Comparison of ENCODE assay signal across 10 cellular contexts in genomic region chr1:179591592-179592580, GRCh38. TPM values are rescaled to one million over a fixed set of nuclear protein-coding genes. Genes with fewer than 3 reads are reported as not detected.
DNase-seq lines count a peak whose midpoint lies in the region; ATAC-seq and TF ChIP-seq lines count a peak whose summit lies in the region.
"Had no signal": no experiment of that assay in that cellular context is flagged by ENCODE, and none has a peak within 500 bp of the region (broad histone marks: within the 10 kb centered on the region; RNA-seq: fewer than 3 reads in every experiment).

Gene TDRD5 (plus strand): TSS chr1:179591832. CDS start chr1:179592616, 784 bp downstream.

- H3K9ac ChIP-seq in ES-I3 (ENCODE audit: low read depth, low read length) (peak within 1 kb of the TSS; percentile 44; the same call in 1 of the 2 replicates), rectal smooth muscle tissue (ENCODE audit: low read length) (no peak within 1 kb of the TSS)

- no peak for TF ChIP-seq EP300 in gastroesophageal sphincter (IDR thresholded peaks at IDR 0.05)

- peaks cover 42% of the 10 kb centered on the region for H3K27me3 ChIP-seq in gastroesophageal sphincter
- no peaks in the 10 kb centered on the region for H3K27me3 ChIP-seq in rectal smooth muscle tissue (ENCODE audit: control insufficient read depth, insufficient read depth, low read length)

- ATAC-seq in gastroesophageal sphincter (peak; percentile 6), GM18868 (IDR thresholded peaks at IDR 0.05; ENCODE audit: unreplicated experiment) (no peak), GM21526 (IDR thresholded peaks at IDR 0.05; ENCODE audit: low FRiP score, unreplicated experiment) (no peak)
- ATAC-seq: effector memory CD8-positive, alpha-beta T cell; HepG2 had no signal

- WGBS in gastroesophageal sphincter (ENCODE audit: low coverage in 1 of 2), 2 donors = 52 to 68% methylated on average over 7 to 9 of the region's 75 CpGs

- H3K36me3 ChIP-seq in ES-I3 (ENCODE audit: insufficient read depth, low read length) (no peaks in the 10 kb centered on the region), gastroesophageal sphincter (no peaks in the 10 kb centered on the region), rectal smooth muscle tissue (ENCODE audit: control insufficient read depth, insufficient read depth, low read length) (no peaks in the 10 kb centered on the region)

- no peaks in the 10 kb centered on the region for H3K4me1 ChIP-seq in ES-I3 (ENCODE audit: insufficient read depth, low read length)
- H3K4me1 ChIP-seq in gastroesophageal sphincter = peaks cover 0 to 8% (median 0%) of the 10 kb centered on the region in 3 donors
- no peaks in the 10 kb centered on the region for H3K4me1 ChIP-seq in rectal smooth muscle tissue (ENCODE audit: control insufficient read depth, insufficient read depth, low read length)

- H3K9me3 ChIP-seq in ES-I3 (ENCODE audit: control insufficient read depth, insufficient read depth, low read length) = no peaks in the 10 kb centered on the region
- H3K9me3 ChIP-seq in gastroesophageal sphincter = peaks cover 0 to 9% (median 0%) of the 10 kb centered on the region in 3 donors

- in situ Hi-C loops in ACHN (cut with HindIII; ENCODE audit: low pct_ligation_motif_present, low pct_unique_long_range_greater_than_20kb, low sequenced_read_pairs) = no loop called here

- H3K27ac ChIP-seq in gastroesophageal sphincter = no peak within 1 kb of the TSS
- H3K27ac ChIP-seq in rectal smooth muscle tissue (ENCODE audit: low read depth, low read length) = no peak within 1 kb of the TSS

- peak within 1 kb of the TSS in 1 of 2 donors; percentile 32 for H3K4me3 ChIP-seq in gastroesophageal sphincter
- peak within 1 kb of the TSS; percentile 23 for H3K4me3 ChIP-seq in rectal smooth muscle tissue (ENCODE audit: low read length)

- no peak for TF ChIP-seq POLR2A in gastroesophageal sphincter (IDR thresholded peaks at IDR 0.05)

- DNase-seq in NCI-H526 treated with DMSO at 0.1 percent for 48 hours (lab: John Stamatoyannopoulos, UW) = peak; percentile 76
- DNase-seq in GDM1 (lab: John Stamatoyannopoulos, UW) = no peak
- no peak for DNase-seq in ACHN
- DNase-seq: effector memory CD8-positive, alpha-beta T cell had no signal

- TF ChIP-seq CTCF in gastroesophageal sphincter (IDR thresholded peaks at IDR 0.05) = no peak

RNA-seq across cellular contexts. Expression of gene TDRD5, which starts in this region (rescaled TPM):
- under 1 TPM in 3 of 4 donors, not detected in 1; 0.13 to 0.27 (median 0.16) TPM for total RNA-seq in gastroesophageal sphincter
- total RNA-seq: HepG2 had no signal

Comparison
In these comparisons a context has a peak if more than half of its experiments do, and no peak if none do; other contexts are left out.
1. Peak in ATAC-seq in gastroesophageal sphincter; RNA of the gene not detected or under 1 TPM.